17 cellular contexts compared by ENCODE assay signal in genomic region chr3:130258532-130258952, GRCh38.
DNase-seq lines count a peak whose midpoint lies in the region; ATAC-seq, FAIRE-seq and TF ChIP-seq lines count a peak whose summit lies in the region.
"Had no signal": no experiment of that assay in that cellular context is flagged by ENCODE, and none has a peak within 500 bp of the region (broad histone marks: within the 10 kb centered on the region; RNA-seq: fewer than 3 reads in every experiment).

No MANE protein-coding gene starts in this region.

- no peak overlapping the region for H2AK5ac ChIP-seq in neuronal stem cell (ENCODE audit: low read depth, low read length)

- no peaks in the 10 kb centered on the region for H3K9me1 ChIP-seq in K562 (ENCODE audit: control insufficient read depth, insufficient read depth, low read length)

- no peaks in the 10 kb centered on the region for H3K79me2 ChIP-seq in K562 (ENCODE audit: control insufficient read depth, insufficient read depth, low read length)

- no peaks in the 10 kb centered on the region for H4K20me1 ChIP-seq in K562 (replicated peaks; ENCODE audit: control insufficient read depth, insufficient read depth, low read length)

- H3K4me1 ChIP-seq in K562 (replicated peaks in 1 of 2; ENCODE audit: control insufficient read depth in 2 of 2, insufficient read depth in 2 of 2, low read length in 2 of 2) (peaks cover 0 to 15% of the 10 kb centered on the region in 2 experiments), heart right ventricle (peaks cover 0 to 21% (median 4%) of the 10 kb centered on the region in 9 donors), neuronal stem cell (ENCODE audit: control insufficient read depth in 2 of 2, insufficient read depth in 1 of 2, low read depth in 1 of 2, low read length in 2 of 2) (no peaks in the 10 kb centered on the region)

- H3K36me3 ChIP-seq in K562 (ENCODE audit: control insufficient read depth, insufficient read depth, low read length) (no peaks in the 10 kb centered on the region), heart right ventricle (no peaks in the 10 kb centered on the region), neuronal stem cell (replicated peaks in 1 of 2; ENCODE audit: control insufficient read depth in 2 of 2, insufficient read depth in 2 of 2, low read length in 2 of 2) (no peaks in the 10 kb centered on the region)
- H3K36me3 ChIP-seq: esophagus squamous epithelium had no signal

- H3K27ac ChIP-seq in K562 (ENCODE audit: extremely low read depth, low read depth, low read length), result no peak overlapping the region
- peak overlapping the region in 6 of 10 donors; percentile 13 to 60 (median 40) for H3K27ac ChIP-seq in heart right ventricle
- H3K27ac ChIP-seq in neuronal stem cell (replicated peaks; ENCODE audit: low read length), result no peak overlapping the region
- H3K27ac ChIP-seq: esophagus squamous epithelium had no signal

- no peak overlapping the region for H2BK15ac ChIP-seq in neuronal stem cell (ENCODE audit: low read length)

- no peak overlapping the region for H4K91ac ChIP-seq in neuronal stem cell (ENCODE audit: low read depth, low read length, poor library complexity)

- H3K4me2 ChIP-seq in K562 (ENCODE audit: insufficient read depth, low read length), result no peak overlapping the region; the same call in 1 of the 2 replicates
- H3K4me2 ChIP-seq in neuronal stem cell (ENCODE audit: insufficient read depth, low read length, poor library complexity, severe bottlenecking), result no peak overlapping the region

- no peak overlapping the region for H3K18ac ChIP-seq in neuronal stem cell (ENCODE audit: low read length)

- H3K79me1 ChIP-seq in neuronal stem cell (ENCODE audit: low read depth, low read length), result no peaks in the 10 kb centered on the region

- H3K27me3 ChIP-seq in K562 (ENCODE audit: control insufficient read depth in 2 of 2, insufficient read depth in 2 of 2, low read length in 2 of 2) (no peaks in the 10 kb centered on the region), heart right ventricle (no peaks in the 10 kb centered on the region), neuronal stem cell (ENCODE audit: control insufficient read depth in 3 of 3, insufficient read depth in 3 of 3, low read depth in 1 of 3, low read length in 3 of 3) (no peaks in the 10 kb centered on the region)
- H3K27me3 ChIP-seq: esophagus squamous epithelium had no signal

- H3K9ac ChIP-seq in K562 (ENCODE audit: insufficient read depth in 1 of 2, low read depth in 2 of 2, low read length in 2 of 2) (no peak overlapping the region), neuronal stem cell (ENCODE audit: low read depth, low read length, poor library complexity) (no peak overlapping the region)

- no peak for TF ChIP-seq EP300 in K562 (IDR thresholded peaks at IDR 0.05; ENCODE audit: low read length)

- ATAC-seq in K562 (peak; percentile 68), heart right ventricle (peak; percentile 35 to 83 (median 58)), sciatic nerve (peak; percentile 65), GM21529 (IDR thresholded peaks at IDR 0.05; ENCODE audit: unreplicated experiment) (no peak)
- ATAC-seq: activated CD4-positive, alpha-beta T cell treated with anti-CD3 and anti-CD28 coated beads for 36 hours had no signal

- no peak overlapping the region for H3K4ac ChIP-seq in neuronal stem cell (ENCODE audit: low read length)

- H3K4me3 ChIP-seq in K562, result no peak overlapping the region
- no peak overlapping the region for H3K4me3 ChIP-seq in heart right ventricle
- no peak overlapping the region for H3K4me3 ChIP-seq in neuronal stem cell (ENCODE audit: low read length in 2 of 2)
- H3K4me3 ChIP-seq: esophagus squamous epithelium had no signal

- POLR2A ChIA-PET in K562 (lab: Yijun Ruan, JAX), result interaction anchor here (1.2 kb wide), 1 partner anchor 38 kb away, joined by 3 read pairs; no protein-coding TSS in a partner anchor

- WGBS in K562 (ENCODE audit: insufficient coverage, low coverage, missing lambda C conversion rate), result 1% methylated on average over 9 of the region's 9 CpGs
- WGBS in heart right ventricle, 2 donors, result 56 to 61% methylated on average over 9 of the region's 9 CpGs
- no CpG with 5 or more reads among the region's 9 CpGs for WGBS in neuronal stem cell (ENCODE audit: extremely low coverage in 2 of 2, insufficient read length in 2 of 2, insufficient replicate concordance in 1 of 2), 2 donors

- no peak overlapping the region for H2BK120ac ChIP-seq in neuronal stem cell (ENCODE audit: low read depth, low read length)

- BruUV-seq in K562 (replicated peaks; lab: Mats Ljungman, UMichigan), result no TSS peak

- no peak overlapping the region for H4K8ac ChIP-seq in neuronal stem cell (ENCODE audit: low read depth, low read length)

- TF ChIP-seq RAD21 in K562 (CRISPR knock-in tag; conservative IDR thresholded peaks at IDR 0.05 in 1 of 2, IDR thresholded peaks at IDR 0.05 in 1 of 2), result 0 out of 4 replicates have a peak, but pooled peaks of 1 of the 2 experiments have one; percentile 6

- H3K9me3 ChIP-seq in K562 (replicated peaks; ENCODE audit: control insufficient read depth, insufficient read depth, low read depth, low read length) (no peaks in the 10 kb centered on the region), heart right ventricle (no peaks in the 10 kb centered on the region), neuronal stem cell (replicated peaks in 1 of 2; ENCODE audit: control insufficient read depth in 2 of 2, insufficient read depth in 1 of 2, low read depth in 1 of 2, low read length in 2 of 2) (no peaks in the 10 kb centered on the region)
- H3K9me3 ChIP-seq: esophagus squamous epithelium had no signal

- TF ChIP-seq CTCF in K562 (IDR thresholded peaks at IDR 0.05 in 2 of 3, conservative IDR thresholded peaks at IDR 0.05 in 1 of 3; ENCODE audit: insufficient read depth in 2 of 3, low read depth in 1 of 3, low read length in 3 of 3) (no peak), heart right ventricle (IDR thresholded peaks at IDR 0.05) (no peak)

- H3K23ac ChIP-seq in neuronal stem cell (ENCODE audit: low read depth, low read length, poor library complexity), result no peak overlapping the region

- in situ Hi-C loops in K562 (cut with MboI), result no loop called here

- intact Hi-C loops in K562 (cut with micrococcal nuclease) (no loop called here), heart right ventricle (cut with DNase I) (no loop called here), sciatic nerve (cut with DNase I) (no loop called here)

- peak; percentile 11 for DNase-seq in GM04504 (ENCODE audit: low read depth)
- DNase-seq in K562 (ENCODE audit: extremely low read depth in 1 of 4, low spot score in 3 of 4), result peak in 3 of 4 experiments; percentile 10 to 67 (median 38)
- DNase-seq in heart right ventricle, result peak in 1 of 2 donors; percentile 34
- no peak for DNase-seq in sciatic nerve (ENCODE audit: low spot score)
- DNase-seq in neuronal stem cell (ENCODE audit: low spot score), result no peak
- DNase-seq in activated effector memory CD4-positive, alpha-beta T cell treated with anti-CD3 and anti-CD28 coated beads, Interleukin-2, amount 50 U/mL, for 16 hours, result no peak
- no peak for DNase-seq in SW480 (ENCODE audit: low spot score)
- DNase-seq: activated CD4-positive, alpha-beta T cell treated with anti-CD3 and anti-CD28 coated beads for 36 hours; activated T-cell treated with anti-CD3 and anti-CD28 coated beads, Interleukin-2, amount 50 U/mL, for 24 hours; amniotic stem cell; C1 segment of cervical spinal cord; DMS53; esophagus squamous epithelium; Karpas-422; NCI-H1694 treated with DMSO at 0.1 percent for 48 hours; NCI-H82 had no signal

- no peak overlapping the region for H3K14ac ChIP-seq in neuronal stem cell (ENCODE audit: low read length)

- FAIRE-seq in K562 (lab: Jason Lieb, UNC), result peak; percentile 77

- no peak overlapping the region for H2BK12ac ChIP-seq in neuronal stem cell (ENCODE audit: low read length)

- no peak overlapping the region for H2AFZ ChIP-seq in K562 (ENCODE audit: low read depth, low read length)
- H2AFZ ChIP-seq in neuronal stem cell (ENCODE audit: low read length), result no peak overlapping the region

- TF ChIP-seq POLR2A in K562 (conservative IDR thresholded peaks at IDR 0.05), result no peak

- CTCF ChIA-PET in K562 (lab: Yijun Ruan, JAX; ENCODE audit: low intra/inter-chr PET ratio), result no interaction called here

- no peak overlapping the region for H2BK5ac ChIP-seq in neuronal stem cell (ENCODE audit: low read length)

TF ChIP-seq in K562, 482 proteins besides CTCF, POLR2A, EP300 and RAD21 (continues in another document):
- no peak for TF ChIP-seq ELK3 (CRISPR knock-in tag; IDR thresholded peaks at IDR 0.05)
- peak; percentile 88 for TF ChIP-seq CBFA2T3 (IDR thresholded peaks at IDR 0.05)
- peak; percentile 20 for TF ChIP-seq HDAC3 (IDR thresholded peaks at IDR 0.05; ENCODE audit: borderline replicate concordance, partially characterized antibody)
- TF ChIP-seq KLF6 (CRISPR knock-in tag; IDR thresholded peaks at IDR 0.05; ENCODE audit: borderline replicate concordance), result no peak
- 0 out of 2 replicates have a peak, but pooled peaks have one; percentile 24 for TF ChIP-seq CREB3L1 (IDR thresholded peaks at IDR 0.05; ENCODE audit: borderline replicate concordance, low read depth)
- peak in 1 of 2 experiments; percentile 40; a peak in 2 of 4 replicates for TF ChIP-seq TRIM24 (IDR thresholded peaks at IDR 0.05)
- no peak for TF ChIP-seq ZBTB17 (CRISPR knock-in tag; IDR thresholded peaks at IDR 0.05)
- TF ChIP-seq JUND (IDR thresholded peaks at IDR 0.05; ENCODE audit: borderline replicate concordance, low read depth, low read length), result 0 out of 2 replicates have a peak, but pooled peaks have one; percentile 28
- no peak for TF ChIP-seq JUND (tag; IDR thresholded peaks at IDR 0.05; ENCODE audit: borderline replicate concordance, low read depth, low read length)

Comparison
In these comparisons a context has a peak if more than half of its experiments do, and no peak if none do; other contexts are left out.
1. DNase-seq: peak in GM04504 (single experiment) and K562 (3 of 4); none in sciatic nerve (single experiment), neuronal stem cell (single experiment), activated effector memory CD4-positive, alpha-beta T cell treated with anti-CD3 and anti-CD28 coated beads, Interleukin-2, amount 50 U/mL, for 16 hours (single experiment) and SW480 (single experiment).
2. H3K27ac ChIP-seq: peak in heart right ventricle (6 of 10); none in K562 (single experiment) and neuronal stem cell (single experiment).